In genomic region chr10:91901784-91902677, GRCh38 we compare ENCODE assay signal across 1 cellular context.
TF ChIP-seq lines count a peak whose summit lies in the region.

No MANE protein-coding gene starts in this region.

TF ChIP-seq in IMR-90, 13 proteins besides CTCF, POLR2A, EP300 and RAD21:
- TF ChIP-seq MAFK (IDR thresholded peaks at IDR 0.05; ENCODE audit: low read depth, low read length) (no peak), BHLHE40 (IDR thresholded peaks at IDR 0.05; ENCODE audit: low read depth, low read length) (peak; percentile 71; the same call in 1 of the 2 replicates), ELK1 (IDR thresholded peaks at IDR 0.05; ENCODE audit: borderline replicate concordance, low read depth, low read length) (no peak), RCOR1 (IDR thresholded peaks at IDR 0.05; ENCODE audit: insufficient replicate concordance, low read length) (peak; percentile 11), SMC3 (IDR thresholded peaks at IDR 0.05; ENCODE audit: low read depth, low read length) (no peak), MAZ (IDR thresholded peaks at IDR 0.05; ENCODE audit: borderline replicate concordance, low read depth, low read length) (no peak), CEBPB (IDR thresholded peaks at IDR 0.05; ENCODE audit: low read depth, low read length) (peak; percentile 98), FOS (IDR thresholded peaks at IDR 0.05; ENCODE audit: low read depth, low read length) (peak; percentile 100), USF2 (IDR thresholded peaks at IDR 0.05; ENCODE audit: low read depth, low read length) (no peak), MXI1 (IDR thresholded peaks at IDR 0.05; ENCODE audit: borderline replicate concordance, low read depth, low read length) (no peak), CHD1 (IDR thresholded peaks at IDR 0.05; ENCODE audit: low read depth, low read length) (no peak), RFX5 (IDR thresholded peaks at IDR 0.05; ENCODE audit: low read depth, low read length) (no peak), NFE2L2 (IDR thresholded peaks at IDR 0.05; ENCODE audit: low read depth, low read length) (no peak)
TF ChIP-seq in IMR-90: peak in this region for 4.
